16 cellular contexts compared by ENCODE assay signal in genomic region chr7:96789914-96790313, GRCh38.
"Had no signal": no experiment of that assay in that cellular context is flagged by ENCODE, and none has a peak within 500 bp of the region (broad histone marks: within the 10 kb centered on the region; RNA-seq: fewer than 3 reads in every experiment).

No MANE protein-coding gene starts in this region.

- H3K4me3 ChIP-seq: gastrocnemius medialis, left lung, lower lobe of right lung, right atrium auricular region, sigmoid colon, skin epidermis, suprapubic skin, thyroid gland, upper lobe of left lung, uterus had no signal

- ATAC-seq: effector memory CD8-positive, alpha-beta T cell; gastrocnemius medialis; left lung; lower lobe of right lung; natural killer cell had no signal

- H3K27ac ChIP-seq: gastrocnemius medialis, left lung, lower lobe of right lung, right atrium auricular region, sigmoid colon, skin epidermis, suprapubic skin, thyroid gland, upper lobe of left lung, uterus had no signal

- H3K9me3 ChIP-seq: gastrocnemius medialis, left lung, lower lobe of right lung, right atrium auricular region, sigmoid colon, suprapubic skin, thyroid gland, upper lobe of left lung, uterus had no signal

- H3K27me3 ChIP-seq: gastrocnemius medialis, left lung, right atrium auricular region, sigmoid colon, thyroid gland, upper lobe of left lung, uterus had no signal

- H3K4me1 ChIP-seq: gastrocnemius medialis, left lung, lower lobe of right lung, right atrium auricular region, sigmoid colon, thyroid gland, upper lobe of left lung, uterus had no signal

- DNase-seq: effector memory CD8-positive, alpha-beta T cell; erythroblast; gastrocnemius medialis; immature natural killer cell; left lung; lower lobe of right lung; natural killer cell; posterior cingulate gyrus; sigmoid colon; stimulated activated naive CD4-positive, alpha-beta T cell treated with Interleukin-2 at 50 U/mL for 16 hours; thyroid gland; upper lobe of left lung; uterus had no signal

- H3K36me3 ChIP-seq: gastrocnemius medialis, left lung, lower lobe of right lung, right atrium auricular region, sigmoid colon, suprapubic skin, thyroid gland, upper lobe of left lung, uterus had no signal
